In genomic region chrX:17000751-17001150, GRCh38 we compare ENCODE assay signal across 9 cellular contexts. TPM values are rescaled to one million over a fixed set of nuclear protein-coding genes. Genes with fewer than 3 reads are reported as not detected.
"Had no signal": no experiment of that assay in that cellular context is flagged by ENCODE, and none has a peak within 500 bp of the region (broad histone marks: within the 10 kb centered on the region; RNA-seq: fewer than 3 reads in every experiment).

No MANE protein-coding gene starts in this region.

- DNase-seq: GDM1, GF-D8 had no signal

- FAIRE-seq: G401.6, GM12878, GM12891, GM12892, GM18507, GM19239 had no signal

- H3K4me3 ChIP-seq: GM12878 had no signal

- ATAC-seq: GM12878 had no signal

RNA-seq across cellular contexts. Expression of gene REPS2, which starts 54.3 kb away (rescaled TPM):
- total RNA-seq: G401 had no signal
